15 cellular contexts compared by ENCODE assay signal in genomic region chr17:29084476-29085148, GRCh38. TPM values are rescaled to one million over a fixed set of nuclear protein-coding genes. Genes with fewer than 3 reads are reported as not detected.
DNase-seq lines count a peak whose midpoint lies in the region; ATAC-seq lines count a peak whose summit lies in the region.
"Had no signal": no experiment of that assay in that cellular context is flagged by ENCODE, and none has a peak within 500 bp of the region (broad histone marks: within the 10 kb centered on the region; RNA-seq: fewer than 3 reads in every experiment).

No MANE protein-coding gene starts in this region.

- no peak overlapping the region for H4K5ac ChIP-seq in mesendoderm (ENCODE audit: low read length)

- H3K79me2 ChIP-seq in mesendoderm (ENCODE audit: control insufficient read depth, insufficient read depth, low read length), result no peaks in the 10 kb centered on the region

- no peak overlapping the region for H2BK5ac ChIP-seq in mesendoderm (ENCODE audit: low read length)

- H3K36me3 Mint-ChIP-seq in T-helper 17 cell (ENCODE audit: low read depth), result peaks cover 13% of the 10 kb centered on the region

- H3K56ac ChIP-seq in mesendoderm (ENCODE audit: low read length), result peak overlapping the region; percentile 4

- peak overlapping the region; percentile 20 for H3K9ac ChIP-seq in mesendoderm (ENCODE audit: low read length)

- peaks cover 4% of the 10 kb centered on the region for H3K4me1 Mint-ChIP-seq in T-helper 17 cell
- H3K4me1 Mint-ChIP-seq: B cell; memory B cell; stimulated activated naive CD8-positive, alpha-beta T cell treated with anti-CD3 and anti-CD28 coated beads, Interleukin-15, amount 100 ng/mL, for 72 hours had no signal

- H3K27me3 Mint-ChIP-seq in T-helper 17 cell, result no peaks in the 10 kb centered on the region
- H3K27me3 Mint-ChIP-seq: activated CD4-positive, alpha-beta memory T cell treated with anti-CD3 and anti-CD28 coated beads for 36 hours; B cell; memory B cell; stimulated activated naive CD8-positive, alpha-beta T cell treated with anti-CD3 and anti-CD28 coated beads, Interleukin-15, amount 100 ng/mL, for 72 hours had no signal

- no peaks in the 10 kb centered on the region for H3K79me1 ChIP-seq in mesendoderm (ENCODE audit: low read length)

- H3K4me3 Mint-ChIP-seq in T-helper 17 cell, result no peak overlapping the region
- H3K4me3 Mint-ChIP-seq: activated CD4-positive, alpha-beta memory T cell treated with anti-CD3 and anti-CD28 coated beads for 36 hours; B cell; memory B cell; stimulated activated naive CD8-positive, alpha-beta T cell treated with anti-CD3 and anti-CD28 coated beads, Interleukin-15, amount 100 ng/mL, for 72 hours had no signal

- no peak overlapping the region for H3K4me3 ChIP-seq in mesendoderm (ENCODE audit: low read length)

- no peak overlapping the region for H2BK15ac ChIP-seq in mesendoderm (replicated peaks; ENCODE audit: low read depth)

- no peaks in the 10 kb centered on the region for H3K27me3 ChIP-seq in mesendoderm (ENCODE audit: insufficient read depth, low read length, poor library complexity)

- no peaks in the 10 kb centered on the region for H3K9me3 ChIP-seq in T-helper 17 cell (ENCODE audit: control insufficient read depth, low read length, poor library complexity, severe bottlenecking)

- H3K4ac ChIP-seq in mesendoderm (ENCODE audit: low read depth, low read length), result no peak overlapping the region

- H3K4me1 ChIP-seq in mesendoderm (ENCODE audit: control insufficient read depth, low read depth, low read length), result peaks cover 3% of the 10 kb centered on the region

- H3K18ac ChIP-seq in mesendoderm (ENCODE audit: low read length), result no peak overlapping the region

- no peak overlapping the region for H3K4me2 ChIP-seq in mesendoderm (ENCODE audit: low read length)

- H2BK120ac ChIP-seq in mesendoderm (ENCODE audit: low read depth, low read length), result no peak overlapping the region

- H3K27ac Mint-ChIP-seq in T-helper 17 cell, result peak overlapping the region; percentile 43
- H3K27ac Mint-ChIP-seq: activated CD4-positive, alpha-beta memory T cell treated with anti-CD3 and anti-CD28 coated beads for 36 hours; B cell; memory B cell had no signal

- H3K23ac ChIP-seq in mesendoderm (ENCODE audit: low read length), result no peak overlapping the region

- H3K36me3 ChIP-seq in mesendoderm (ENCODE audit: control insufficient read depth, insufficient read depth, low read length), result no peaks in the 10 kb centered on the region

- no peak overlapping the region for H3K27ac ChIP-seq in mesendoderm (ENCODE audit: low read depth, low read length)

- no peak overlapping the region for H4K8ac ChIP-seq in mesendoderm (ENCODE audit: low read depth, low read length)

- no peak for ATAC-seq in T-helper 17 cell
- ATAC-seq in GM18511 (IDR thresholded peaks at IDR 0.05; ENCODE audit: unreplicated experiment), result no peak
- ATAC-seq: stimulated activated naive CD8-positive, alpha-beta T cell treated with anti-CD3 and anti-CD28 coated beads, Interleukin-15, amount 100 ng/mL, for 72 hours had no signal

- DNase-seq in COR-L47 (lab: John Stamatoyannopoulos, UW), result peak; percentile 98
- peak; percentile 95 for DNase-seq in NCI-H1694 treated with DMSO at 0.1 percent for 48 hours (lab: John Stamatoyannopoulos, UW)
- no peak for DNase-seq in T-helper 17 cell
- DNase-seq in mesendoderm, result no peak
- no peak for DNase-seq in activated T-cell treated with anti-CD3 and anti-CD28 coated beads, Interleukin-2, amount 50 U/mL, for 1 hour
- no peak for DNase-seq in central memory CD4-positive, alpha-beta T cell
- no peak for DNase-seq in activated CD4-positive, CD25-positive, alpha-beta regulatory T cell treated with anti-CD3 and anti-CD28 coated beads, Interleukin-2, amount 50 U/mL, for 72 hours
- DNase-seq: activated CD4-positive, alpha-beta memory T cell treated with anti-CD3 and anti-CD28 coated beads for 36 hours; foreskin melanocyte; Kasumi-1; SIG-M5; stimulated activated naive CD8-positive, alpha-beta T cell treated with anti-CD3 and anti-CD28 coated beads, Interleukin-15, amount 100 ng/mL, for 72 hours had no signal

- no CpG with 5 or more reads among the region's 22 CpGs for WGBS in mesendoderm (ENCODE audit: extremely low coverage, insufficient coverage, low lambda C conversion rate)

- H2AK5ac ChIP-seq in mesendoderm (ENCODE audit: low read length), result no peak overlapping the region

RNA-seq across cellular contexts. Expression of gene PIPOX, which starts 41.7 kb away (rescaled TPM):
- 1 to 10 TPM; 2.2 to 2.5 TPM for total RNA-seq in T-helper 17 cell
- polyA plus RNA-seq in mesendoderm (2013, experiment 1 of 2), result 10.3 TPM
- 10.9 TPM for polyA plus RNA-seq in mesendoderm (2013, experiment 2 of 2)

Comparison
In these comparisons a context has a peak if more than half of its experiments do, and no peak if none do; other contexts are left out.
1. DNase-seq: peak in COR-L47 (single experiment) and NCI-H1694 treated with DMSO at 0.1 percent for 48 hours (single experiment); none in T-helper 17 cell (0 of 3), mesendoderm (single experiment), activated T-cell treated with anti-CD3 and anti-CD28 coated beads, Interleukin-2, amount 50 U/mL, for 1 hour (single experiment), central memory CD4-positive, alpha-beta T cell (single experiment) and activated CD4-positive, CD25-positive, alpha-beta regulatory T cell treated with anti-CD3 and anti-CD28 coated beads, Interleukin-2, amount 50 U/mL, for 72 hours (single experiment).